Comparison of ENCODE assay signal across 21 cellular contexts in genomic region chr22:44408227-44409192, GRCh38.
"Had no signal": no experiment of that assay in that cellular context is flagged by ENCODE, and none has a peak within 500 bp of the region (broad histone marks: within the 10 kb centered on the region; RNA-seq: fewer than 3 reads in every experiment).

No MANE protein-coding gene starts in this region.

- H3K27me3 ChIP-seq: body of pancreas had no signal

- H3K4me3 ChIP-seq: body of pancreas, esophagus squamous epithelium, lung, skin epidermis had no signal

- FAIRE-seq: endothelial cell of umbilical vein, TTC549 had no signal

- H3K9me3 Mint-ChIP-seq: activated CD8-positive, alpha-beta T cell treated with anti-CD3 and anti-CD28 coated beads for 36 hours; activated naive CD4-positive, alpha-beta T cell treated with anti-CD3 and anti-CD28 coated beads, Interleukin-2, amount 50 U/mL, for 72 hours; activated T-cell treated with anti-CD3 and anti-CD28 coated beads, Interleukin-2, amount 50 U/mL, for 4 hours; central memory CD8-positive, alpha-beta T cell; naive B cell; WTC11 had no signal

- H3K36me3 ChIP-seq: esophagus squamous epithelium had no signal

- H3K27me3 Mint-ChIP-seq: activated CD8-positive, alpha-beta T cell treated with anti-CD3 and anti-CD28 coated beads for 36 hours had no signal

- H3K4me3 Mint-ChIP-seq: activated CD8-positive, alpha-beta T cell treated with anti-CD3 and anti-CD28 coated beads for 36 hours; activated T-cell treated with anti-CD3 and anti-CD28 coated beads, Interleukin-2, amount 50 U/mL, for 4 hours; central memory CD8-positive, alpha-beta T cell; naive B cell; WTC11 had no signal

- H3K36me3 Mint-ChIP-seq: activated naive CD4-positive, alpha-beta T cell treated with anti-CD3 and anti-CD28 coated beads, Interleukin-2, amount 50 U/mL, for 72 hours; naive B cell; WTC11 had no signal

- H3K27ac Mint-ChIP-seq: activated CD8-positive, alpha-beta T cell treated with anti-CD3 and anti-CD28 coated beads for 36 hours; naive B cell; WTC11 had no signal

- H3K9me3 ChIP-seq: body of pancreas, esophagus squamous epithelium had no signal

- ATAC-seq: activated CD8-positive, alpha-beta T cell treated with anti-CD3 and anti-CD28 coated beads for 36 hours; activated naive CD4-positive, alpha-beta T cell treated with anti-CD3 and anti-CD28 coated beads, Interleukin-2, amount 50 U/mL, for 72 hours; activated T-cell treated with anti-CD3 and anti-CD28 coated beads, Interleukin-2, amount 50 U/mL, for 4 hours; body of pancreas; WTC11 had no signal

- DNase-seq: activated CD4-positive, alpha-beta T cell treated with anti-CD3 and anti-CD28 coated beads for 4 hours; activated CD8-positive, alpha-beta T cell treated with anti-CD3 and anti-CD28 coated beads for 36 hours; activated gamma-delta T cell; activated T-cell treated with anti-CD3 and anti-CD28 coated beads, Interleukin-2, amount 50 U/mL, for 4 hours; cortex of kidney; effector CD4-positive, alpha-beta T cell; esophagus squamous epithelium; glutamatergic neuron; naive B cell; stimulated activated CD4-positive, alpha-beta T cell treated with anti-CD3 and anti-CD28 coated beads, Interleukin-4, amount 100 ng/mL, for 24 hours; stimulated activated naive CD4-positive, alpha-beta T cell; SW 1271; trophoblast cell had no signal

- H3K27ac ChIP-seq: body of pancreas, esophagus squamous epithelium, skin epidermis had no signal

- H3K4me1 Mint-ChIP-seq: central memory CD8-positive, alpha-beta T cell; naive B cell had no signal

- H3K4me1 ChIP-seq: body of pancreas had no signal
